26 cellular contexts compared by ENCODE assay signal in genomic region chr17:54536306-54536705, GRCh38.
"Had no signal": no experiment of that assay in that cellular context is flagged by ENCODE, and none has a peak within 500 bp of the region (broad histone marks: within the 10 kb centered on the region; RNA-seq: fewer than 3 reads in every experiment).

No MANE protein-coding gene starts in this region.

- H3K27ac Mint-ChIP-seq: naive thymus-derived CD4-positive, alpha-beta T cell; nephron; neural progenitor cell; progenitor cell of endocrine pancreas had no signal

- H3K9me3 Mint-ChIP-seq: neural progenitor cell; stimulated activated naive CD8-positive, alpha-beta T cell treated with anti-CD3 and anti-CD28 coated beads, Interleukin-15, amount 100 ng/mL, for 72 hours had no signal

- H3K9me3 ChIP-seq: esophagus muscularis mucosa, gastroesophageal sphincter, right lobe of liver, suprapubic skin, transverse colon, upper lobe of right lung, uterus had no signal

- H3K9ac ChIP-seq: neural progenitor cell, parathyroid adenoma had no signal

- H3K4me1 ChIP-seq: esophagus muscularis mucosa, foreskin keratinocyte, gastroesophageal sphincter, heart left ventricle, left lung, neural progenitor cell, parathyroid adenoma, right lobe of liver, suprapubic skin, transverse colon, upper lobe of right lung, uterus had no signal

- H3K27me3 Mint-ChIP-seq: naive thymus-derived CD4-positive, alpha-beta T cell; progenitor cell of endocrine pancreas; stimulated activated naive CD8-positive, alpha-beta T cell treated with anti-CD3 and anti-CD28 coated beads, Interleukin-15, amount 100 ng/mL, for 72 hours had no signal

- H3K4me3 ChIP-seq: dorsolateral prefrontal cortex, esophagus muscularis mucosa, gastroesophageal sphincter, heart left ventricle, hepatocyte, left lung, neural progenitor cell, right lobe of liver, suprapubic skin, transverse colon, upper lobe of right lung, uterus had no signal

- DNase-seq: dorsolateral prefrontal cortex; effector CD8-positive, alpha-beta T cell; foreskin keratinocyte; heart left ventricle; left cardiac atrium; left lung; mesenchymal stem cell; midbrain; naive thymus-derived CD4-positive, alpha-beta T cell; right lobe of liver; small intestine; stimulated activated CD4-positive, alpha-beta T cell treated with anti-CD3 and anti-CD28 coated beads, Interleukin-15, amount 100 ng/mL, for 24 hours; stimulated activated CD4-positive, alpha-beta T cell treated with anti-CD3 and anti-CD28 coated beads, Interleukin-2, amount 100 ng/mL, for 48 hours; stimulated activated naive CD4-positive, alpha-beta T cell; stimulated activated naive CD8-positive, alpha-beta T cell treated with anti-CD3 and anti-CD28 coated beads, Interleukin-15, amount 100 ng/mL, for 72 hours; transverse colon; upper lobe of right lung; uterus had no signal

- H3K36me3 ChIP-seq: esophagus muscularis mucosa, gastroesophageal sphincter, heart left ventricle, left lung, neural progenitor cell, right lobe of liver, suprapubic skin, transverse colon, upper lobe of right lung, uterus had no signal

- H3K4me3 Mint-ChIP-seq: naive thymus-derived CD4-positive, alpha-beta T cell; nephron; neural progenitor cell; stimulated activated naive CD8-positive, alpha-beta T cell treated with anti-CD3 and anti-CD28 coated beads, Interleukin-15, amount 100 ng/mL, for 72 hours had no signal

- H3K27ac ChIP-seq: dorsolateral prefrontal cortex, esophagus muscularis mucosa, foreskin keratinocyte, gastroesophageal sphincter, heart left ventricle, hepatocyte, left lung, neural progenitor cell, parathyroid adenoma, right lobe of liver, suprapubic skin, transverse colon, upper lobe of right lung, uterus had no signal

- H3K27me3 ChIP-seq: esophagus muscularis mucosa, foreskin keratinocyte, gastroesophageal sphincter, heart left ventricle, hepatocyte, left lung, neural progenitor cell, right lobe of liver, suprapubic skin, transverse colon, upper lobe of right lung, uterus had no signal

- H3K36me3 Mint-ChIP-seq: naive thymus-derived CD4-positive, alpha-beta T cell; neural progenitor cell had no signal

- ATAC-seq: foreskin keratinocyte; gastroesophageal sphincter; heart left ventricle; left cardiac atrium; left lung; naive thymus-derived CD4-positive, alpha-beta T cell; right lobe of liver; stimulated activated naive CD8-positive, alpha-beta T cell treated with anti-CD3 and anti-CD28 coated beads, Interleukin-15, amount 100 ng/mL, for 72 hours; upper lobe of right lung had no signal

- H3K4me1 Mint-ChIP-seq: naive thymus-derived CD4-positive, alpha-beta T cell; nephron; neural progenitor cell; stimulated activated naive CD8-positive, alpha-beta T cell treated with anti-CD3 and anti-CD28 coated beads, Interleukin-15, amount 100 ng/mL, for 72 hours had no signal
